In genomic region chr16:14501331-14502255, GRCh38 we compare ENCODE assay signal across 9 cellular contexts.
DNase-seq lines count a peak whose midpoint lies in the region; ATAC-seq and TF ChIP-seq lines count a peak whose summit lies in the region.
"Had no signal": no experiment of that assay in that cellular context is flagged by ENCODE, and none has a peak within 500 bp of the region (broad histone marks: within the 10 kb centered on the region; RNA-seq: fewer than 3 reads in every experiment).

No MANE protein-coding gene starts in this region.

- H3K4me3 Mint-ChIP-seq in stimulated activated effector memory CD8-positive, alpha-beta T cell treated with anti-CD3 and anti-CD28 coated beads, Interleukin-12 subunit alpha, Interleukin-12 subunit beta, amount 100 ng/mL, for 72 hours, result no peak overlapping the region
- H3K4me3 Mint-ChIP-seq: stimulated activated naive CD8-positive, alpha-beta T cell treated with anti-CD3 and anti-CD28 coated beads, Interleukin-15, Interleukin-2, amounts not matched to agents 100 ng/mL and 50 ng/mL, for 24 hours had no signal

- ATAC-seq in stimulated activated effector memory CD8-positive, alpha-beta T cell treated with anti-CD3 and anti-CD28 coated beads, Interleukin-12 subunit alpha, Interleukin-12 subunit beta, amount 100 ng/mL, for 72 hours, result no peak
- no peak for ATAC-seq in GM21526 (IDR thresholded peaks at IDR 0.05; ENCODE audit: low FRiP score, unreplicated experiment)
- no peak for ATAC-seq in GM18520 (IDR thresholded peaks at IDR 0.05; ENCODE audit: unreplicated experiment)

- no peak for TF ChIP-seq CTCF in cardiac fibroblast (IDR thresholded peaks at IDR 0.05; ENCODE audit: low read depth, low read length)

- no peaks in the 10 kb centered on the region for H3K9me3 Mint-ChIP-seq in stimulated activated effector memory CD8-positive, alpha-beta T cell treated with anti-CD3 and anti-CD28 coated beads, Interleukin-12 subunit alpha, Interleukin-12 subunit beta, amount 100 ng/mL, for 72 hours
- H3K9me3 Mint-ChIP-seq: stimulated activated naive CD8-positive, alpha-beta T cell treated with anti-CD3 and anti-CD28 coated beads, Interleukin-15, Interleukin-2, amounts not matched to agents 100 ng/mL and 50 ng/mL, for 24 hours had no signal

- DNase-seq in NCI-H1417 (lab: John Stamatoyannopoulos, UW), result peak; percentile 39 to 72 (median 49)
- DNase-seq in NCI-H1417 treated with DMSO at 0.1 percent for 48 hours (lab: John Stamatoyannopoulos, UW), result no peak
- DNase-seq in NCI-H446 treated with DMSO at 0.1 percent for 48 hours (lab: John Stamatoyannopoulos, UW), result peak; percentile 85
- DNase-seq in cardiac fibroblast (ENCODE audit: low read depth in 2 of 2), result peak; percentile 95 to 98
- peak; percentile 95 for DNase-seq in iris pigment epithelial cell (ENCODE audit: low read depth)
- DNase-seq in stimulated activated effector memory CD8-positive, alpha-beta T cell treated with anti-CD3 and anti-CD28 coated beads, Interleukin-12 subunit alpha, Interleukin-12 subunit beta, amount 100 ng/mL, for 72 hours (ENCODE audit: low spot score in 2 of 2), result no peak

- peak overlapping the region; percentile 29 for H3K27ac Mint-ChIP-seq in stimulated activated effector memory CD8-positive, alpha-beta T cell treated with anti-CD3 and anti-CD28 coated beads, Interleukin-12 subunit alpha, Interleukin-12 subunit beta, amount 100 ng/mL, for 72 hours
- H3K27ac Mint-ChIP-seq: stimulated activated naive CD8-positive, alpha-beta T cell treated with anti-CD3 and anti-CD28 coated beads, Interleukin-15, Interleukin-2, amounts not matched to agents 100 ng/mL and 50 ng/mL, for 24 hours had no signal

- peaks cover 2% of the 10 kb centered on the region for H3K36me3 Mint-ChIP-seq in stimulated activated effector memory CD8-positive, alpha-beta T cell treated with anti-CD3 and anti-CD28 coated beads, Interleukin-12 subunit alpha, Interleukin-12 subunit beta, amount 100 ng/mL, for 72 hours

- peaks cover 59% of the 10 kb centered on the region for H3K4me1 Mint-ChIP-seq in stimulated activated effector memory CD8-positive, alpha-beta T cell treated with anti-CD3 and anti-CD28 coated beads, Interleukin-12 subunit alpha, Interleukin-12 subunit beta, amount 100 ng/mL, for 72 hours

- H3K4me3 ChIP-seq in cardiac fibroblast (replicated peaks in 1 of 2; ENCODE audit: low read depth in 2 of 2, low read length in 2 of 2), result peak overlapping the region in 1 of 2 donors; percentile 27

Comparison
In these comparisons a context has a peak if more than half of its experiments do, and no peak if none do; other contexts are left out.
1. DNase-seq: peak in NCI-H1417 (3 of 3), NCI-H446 treated with DMSO at 0.1 percent for 48 hours (single experiment), cardiac fibroblast (2 of 2) and iris pigment epithelial cell (single experiment); none in NCI-H1417 treated with DMSO at 0.1 percent for 48 hours (single experiment) and stimulated activated effector memory CD8-positive, alpha-beta T cell treated with anti-CD3 and anti-CD28 coated beads, Interleukin-12 subunit alpha, Interleukin-12 subunit beta, amount 100 ng/mL, for 72 hours (0 of 2).